In the genomic region with DNA sequence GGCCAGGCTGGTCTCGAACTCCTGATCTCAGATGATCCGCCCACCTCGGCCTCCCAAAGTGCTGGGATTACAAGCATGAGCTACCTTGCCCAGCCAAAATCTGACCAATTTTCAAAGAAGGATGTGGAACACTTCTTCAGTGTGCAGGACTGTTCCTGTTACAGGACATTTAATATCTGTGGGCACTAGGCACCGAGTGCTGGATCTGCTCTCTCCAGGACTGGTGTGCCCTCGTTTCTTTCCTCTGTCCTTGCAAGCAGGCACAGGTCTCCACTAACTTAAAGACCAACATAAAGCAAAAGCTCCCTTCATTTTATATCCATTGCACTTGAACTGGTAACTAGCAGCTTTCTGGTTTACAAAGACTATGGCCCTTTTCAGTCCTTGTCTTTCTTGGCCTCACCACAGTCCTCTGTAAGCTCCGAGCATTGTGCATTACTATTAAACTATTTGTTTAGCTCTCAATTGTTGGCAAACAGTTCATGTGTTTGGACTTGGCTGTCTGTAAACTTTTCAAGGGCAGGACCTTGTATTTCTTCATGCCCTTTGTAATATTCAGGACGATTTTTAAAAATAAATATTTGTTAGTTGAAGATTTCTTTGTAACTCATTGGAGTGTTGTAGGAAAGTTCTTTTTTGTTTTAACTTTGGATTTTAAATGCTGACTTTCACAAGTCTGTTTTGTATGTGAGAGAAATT, we compare ENCODE assay signal across 2 cellular contexts.
TF ChIP-seq lines count a peak whose summit lies in the region.

No MANE protein-coding gene starts in this region.

TF ChIP-seq in GM12878, 131 proteins besides CTCF, POLR2A, EP300 and RAD21:
- TF ChIP-seq, protein P1, sequence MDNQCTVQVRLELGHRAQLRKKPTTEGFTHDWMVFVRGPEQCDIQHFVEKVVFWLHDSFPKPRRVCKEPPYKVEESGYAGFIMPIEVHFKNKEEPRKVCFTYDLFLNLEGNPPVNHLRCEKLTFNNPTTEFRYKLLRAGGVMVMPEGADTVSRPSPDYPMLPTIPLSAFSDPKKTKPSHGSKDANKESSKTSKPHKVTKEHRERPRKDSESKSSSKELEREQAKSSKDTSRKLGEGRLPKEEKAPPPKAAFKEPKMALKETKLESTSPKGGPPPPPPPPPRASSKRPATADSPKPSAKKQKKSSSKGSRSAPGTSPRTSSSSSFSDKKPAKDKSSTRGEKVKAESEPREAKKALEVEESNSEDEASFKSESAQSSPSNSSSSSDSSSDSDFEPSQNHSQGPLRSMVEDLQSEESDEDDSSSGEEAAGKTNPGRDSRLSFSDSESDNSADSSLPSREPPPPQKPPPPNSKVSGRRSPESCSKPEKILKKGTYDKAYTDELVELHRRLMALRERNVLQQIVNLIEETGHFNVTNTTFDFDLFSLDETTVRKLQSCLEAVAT (IDR thresholded peaks at IDR 0.05), result 0 out of 2 replicates have a peak, but pooled peaks have one; percentile 24
- no peak for TF ChIP-seq MTA3 (IDR thresholded peaks at IDR 0.05; ENCODE audit: borderline replicate concordance, low read length)

TF ChIP-seq in HepG2, 621 proteins besides CTCF, POLR2A, EP300 and RAD21 (continues in another document):
- TF ChIP-seq, protein P2, sequence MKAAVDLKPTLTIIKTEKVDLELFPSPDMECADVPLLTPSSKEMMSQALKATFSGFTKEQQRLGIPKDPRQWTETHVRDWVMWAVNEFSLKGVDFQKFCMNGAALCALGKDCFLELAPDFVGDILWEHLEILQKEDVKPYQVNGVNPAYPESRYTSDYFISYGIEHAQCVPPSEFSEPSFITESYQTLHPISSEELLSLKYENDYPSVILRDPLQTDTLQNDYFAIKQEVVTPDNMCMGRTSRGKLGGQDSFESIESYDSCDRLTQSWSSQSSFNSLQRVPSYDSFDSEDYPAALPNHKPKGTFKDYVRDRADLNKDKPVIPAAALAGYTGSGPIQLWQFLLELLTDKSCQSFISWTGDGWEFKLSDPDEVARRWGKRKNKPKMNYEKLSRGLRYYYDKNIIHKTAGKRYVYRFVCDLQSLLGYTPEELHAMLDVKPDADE (CRISPR knock-in tag; IDR thresholded peaks at IDR 0.05), result no peak
- peak; percentile 62; the same call in 1 of the 2 replicates for TF ChIP-seq FOXA3 (CRISPR knock-in tag; IDR thresholded peaks at IDR 0.05)
- TF ChIP-seq ZNF605 (CRISPR knock-in tag; IDR thresholded peaks at IDR 0.05), result peak; percentile 43; the same call in 1 of the 2 replicates
- TF ChIP-seq ZBTB20 (CRISPR knock-in tag; IDR thresholded peaks at IDR 0.05; ENCODE audit: borderline replicate concordance, low read depth), result no peak
- no peak for TF ChIP-seq RFX3 (CRISPR knock-in tag; IDR thresholded peaks at IDR 0.05)
- TF ChIP-seq, protein P3, sequence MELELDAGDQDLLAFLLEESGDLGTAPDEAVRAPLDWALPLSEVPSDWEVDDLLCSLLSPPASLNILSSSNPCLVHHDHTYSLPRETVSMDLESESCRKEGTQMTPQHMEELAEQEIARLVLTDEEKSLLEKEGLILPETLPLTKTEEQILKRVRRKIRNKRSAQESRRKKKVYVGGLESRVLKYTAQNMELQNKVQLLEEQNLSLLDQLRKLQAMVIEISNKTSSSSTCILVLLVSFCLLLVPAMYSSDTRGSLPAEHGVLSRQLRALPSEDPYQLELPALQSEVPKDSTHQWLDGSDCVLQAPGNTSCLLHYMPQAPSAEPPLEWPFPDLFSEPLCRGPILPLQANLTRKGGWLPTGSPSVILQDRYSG (CRISPR knock-in tag; IDR thresholded peaks at IDR 0.05), result no peak
- TF ChIP-seq, protein P4, sequence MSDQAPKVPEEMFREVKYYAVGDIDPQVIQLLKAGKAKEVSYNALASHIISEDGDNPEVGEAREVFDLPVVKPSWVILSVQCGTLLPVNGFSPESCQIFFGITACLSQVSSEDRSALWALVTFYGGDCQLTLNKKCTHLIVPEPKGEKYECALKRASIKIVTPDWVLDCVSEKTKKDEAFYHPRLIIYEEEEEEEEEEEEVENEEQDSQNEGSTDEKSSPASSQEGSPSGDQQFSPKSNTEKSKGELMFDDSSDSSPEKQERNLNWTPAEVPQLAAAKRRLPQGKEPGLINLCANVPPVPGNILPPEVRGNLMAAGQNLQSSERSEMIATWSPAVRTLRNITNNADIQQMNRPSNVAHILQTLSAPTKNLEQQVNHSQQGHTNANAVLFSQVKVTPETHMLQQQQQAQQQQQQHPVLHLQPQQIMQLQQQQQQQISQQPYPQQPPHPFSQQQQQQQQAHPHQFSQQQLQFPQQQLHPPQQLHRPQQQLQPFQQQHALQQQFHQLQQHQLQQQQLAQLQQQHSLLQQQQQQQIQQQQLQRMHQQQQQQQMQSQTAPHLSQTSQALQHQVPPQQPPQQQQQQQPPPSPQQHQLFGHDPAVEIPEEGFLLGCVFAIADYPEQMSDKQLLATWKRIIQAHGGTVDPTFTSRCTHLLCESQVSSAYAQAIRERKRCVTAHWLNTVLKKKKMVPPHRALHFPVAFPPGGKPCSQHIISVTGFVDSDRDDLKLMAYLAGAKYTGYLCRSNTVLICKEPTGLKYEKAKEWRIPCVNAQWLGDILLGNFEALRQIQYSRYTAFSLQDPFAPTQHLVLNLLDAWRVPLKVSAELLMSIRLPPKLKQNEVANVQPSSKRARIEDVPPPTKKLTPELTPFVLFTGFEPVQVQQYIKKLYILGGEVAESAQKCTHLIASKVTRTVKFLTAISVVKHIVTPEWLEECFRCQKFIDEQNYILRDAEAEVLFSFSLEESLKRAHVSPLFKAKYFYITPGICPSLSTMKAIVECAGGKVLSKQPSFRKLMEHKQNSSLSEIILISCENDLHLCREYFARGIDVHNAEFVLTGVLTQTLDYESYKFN (CRISPR knock-in tag; conservative IDR thresholded peaks at IDR 0.05), result peak; percentile 67
- peak; percentile 24 for TF ChIP-seq ASH2L (IDR thresholded peaks at IDR 0.05; ENCODE audit: insufficient read length, low read depth, low read length)
- TF ChIP-seq MIER3 (CRISPR knock-in tag; IDR thresholded peaks at IDR 0.05; ENCODE audit: borderline replicate concordance), result 0 out of 2 replicates have a peak, but pooled peaks have one; percentile 19
- peak; percentile 29; the same call in 1 of the 2 replicates for TF ChIP-seq BCL6 (CRISPR knock-in tag; IDR thresholded peaks at IDR 0.05)
- peak; percentile 47 for TF ChIP-seq HDAC1 (CRISPR knock-in tag; IDR thresholded peaks at IDR 0.05)
- no peak for TF ChIP-seq ZNF24 (IDR thresholded peaks at IDR 0.05)
- peak; percentile 58; the same call in 1 of the 2 replicates for TF ChIP-seq ZMYM2 (CRISPR knock-in tag; IDR thresholded peaks at IDR 0.05)
- TF ChIP-seq ZNF564 (CRISPR knock-in tag; IDR thresholded peaks at IDR 0.05), result 0 out of 2 replicates have a peak, but pooled peaks have one; percentile 46
- TF ChIP-seq SOX6 (IDR thresholded peaks at IDR 0.05), result no peak
- peak; percentile 85 for TF ChIP-seq SOX6 (CRISPR knock-in tag; IDR thresholded peaks at IDR 0.05)
- TF ChIP-seq, protein P5, sequence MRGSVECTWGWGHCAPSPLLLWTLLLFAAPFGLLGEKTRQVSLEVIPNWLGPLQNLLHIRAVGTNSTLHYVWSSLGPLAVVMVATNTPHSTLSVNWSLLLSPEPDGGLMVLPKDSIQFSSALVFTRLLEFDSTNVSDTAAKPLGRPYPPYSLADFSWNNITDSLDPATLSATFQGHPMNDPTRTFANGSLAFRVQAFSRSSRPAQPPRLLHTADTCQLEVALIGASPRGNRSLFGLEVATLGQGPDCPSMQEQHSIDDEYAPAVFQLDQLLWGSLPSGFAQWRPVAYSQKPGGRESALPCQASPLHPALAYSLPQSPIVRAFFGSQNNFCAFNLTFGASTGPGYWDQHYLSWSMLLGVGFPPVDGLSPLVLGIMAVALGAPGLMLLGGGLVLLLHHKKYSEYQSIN (CRISPR knock-in tag; IDR thresholded peaks at IDR 0.05; ENCODE audit: borderline replicate concordance), result no peak
- TF ChIP-seq MED1 (CRISPR knock-in tag; IDR thresholded peaks at IDR 0.05), result 0 out of 2 replicates have a peak, but pooled peaks have one; percentile 13
- TF ChIP-seq NCOA2 (CRISPR knock-in tag; IDR thresholded peaks at IDR 0.05), result 0 out of 2 replicates have a peak, but pooled peaks have one; percentile 53
- peak; percentile 64; the same call in 1 of the 2 replicates for TF ChIP-seq SOX5 (CRISPR knock-in tag; IDR thresholded peaks at IDR 0.05; ENCODE audit: borderline replicate concordance)
- no peak for TF ChIP-seq FOXP1 (IDR thresholded peaks at IDR 0.05)
- peak; percentile 80 for TF ChIP-seq FOXP1 (CRISPR knock-in tag; IDR thresholded peaks at IDR 0.05)
- no peak for TF ChIP-seq NR2C2 (CRISPR knock-in tag; IDR thresholded peaks at IDR 0.05; ENCODE audit: borderline replicate concordance)
- peak; percentile 60; the same call in 1 of the 2 replicates for TF ChIP-seq FOXJ3 (CRISPR knock-in tag; IDR thresholded peaks at IDR 0.05; ENCODE audit: borderline replicate concordance)
- TF ChIP-seq MBD4 (IDR thresholded peaks at IDR 0.05; ENCODE audit: borderline replicate concordance, low read length), result 0 out of 2 replicates have a peak, but pooled peaks have one; percentile 51
- no peak for TF ChIP-seq SOX13 (IDR thresholded peaks at IDR 0.05)
- TF ChIP-seq SOX13 (CRISPR knock-in tag; conservative IDR thresholded peaks at IDR 0.05 in 1 of 2, IDR thresholded peaks at IDR 0.05 in 1 of 2), result peak in 1 of 2 experiments; percentile 79; a peak in 2 of 4 replicates
- TF ChIP-seq, protein P6, sequence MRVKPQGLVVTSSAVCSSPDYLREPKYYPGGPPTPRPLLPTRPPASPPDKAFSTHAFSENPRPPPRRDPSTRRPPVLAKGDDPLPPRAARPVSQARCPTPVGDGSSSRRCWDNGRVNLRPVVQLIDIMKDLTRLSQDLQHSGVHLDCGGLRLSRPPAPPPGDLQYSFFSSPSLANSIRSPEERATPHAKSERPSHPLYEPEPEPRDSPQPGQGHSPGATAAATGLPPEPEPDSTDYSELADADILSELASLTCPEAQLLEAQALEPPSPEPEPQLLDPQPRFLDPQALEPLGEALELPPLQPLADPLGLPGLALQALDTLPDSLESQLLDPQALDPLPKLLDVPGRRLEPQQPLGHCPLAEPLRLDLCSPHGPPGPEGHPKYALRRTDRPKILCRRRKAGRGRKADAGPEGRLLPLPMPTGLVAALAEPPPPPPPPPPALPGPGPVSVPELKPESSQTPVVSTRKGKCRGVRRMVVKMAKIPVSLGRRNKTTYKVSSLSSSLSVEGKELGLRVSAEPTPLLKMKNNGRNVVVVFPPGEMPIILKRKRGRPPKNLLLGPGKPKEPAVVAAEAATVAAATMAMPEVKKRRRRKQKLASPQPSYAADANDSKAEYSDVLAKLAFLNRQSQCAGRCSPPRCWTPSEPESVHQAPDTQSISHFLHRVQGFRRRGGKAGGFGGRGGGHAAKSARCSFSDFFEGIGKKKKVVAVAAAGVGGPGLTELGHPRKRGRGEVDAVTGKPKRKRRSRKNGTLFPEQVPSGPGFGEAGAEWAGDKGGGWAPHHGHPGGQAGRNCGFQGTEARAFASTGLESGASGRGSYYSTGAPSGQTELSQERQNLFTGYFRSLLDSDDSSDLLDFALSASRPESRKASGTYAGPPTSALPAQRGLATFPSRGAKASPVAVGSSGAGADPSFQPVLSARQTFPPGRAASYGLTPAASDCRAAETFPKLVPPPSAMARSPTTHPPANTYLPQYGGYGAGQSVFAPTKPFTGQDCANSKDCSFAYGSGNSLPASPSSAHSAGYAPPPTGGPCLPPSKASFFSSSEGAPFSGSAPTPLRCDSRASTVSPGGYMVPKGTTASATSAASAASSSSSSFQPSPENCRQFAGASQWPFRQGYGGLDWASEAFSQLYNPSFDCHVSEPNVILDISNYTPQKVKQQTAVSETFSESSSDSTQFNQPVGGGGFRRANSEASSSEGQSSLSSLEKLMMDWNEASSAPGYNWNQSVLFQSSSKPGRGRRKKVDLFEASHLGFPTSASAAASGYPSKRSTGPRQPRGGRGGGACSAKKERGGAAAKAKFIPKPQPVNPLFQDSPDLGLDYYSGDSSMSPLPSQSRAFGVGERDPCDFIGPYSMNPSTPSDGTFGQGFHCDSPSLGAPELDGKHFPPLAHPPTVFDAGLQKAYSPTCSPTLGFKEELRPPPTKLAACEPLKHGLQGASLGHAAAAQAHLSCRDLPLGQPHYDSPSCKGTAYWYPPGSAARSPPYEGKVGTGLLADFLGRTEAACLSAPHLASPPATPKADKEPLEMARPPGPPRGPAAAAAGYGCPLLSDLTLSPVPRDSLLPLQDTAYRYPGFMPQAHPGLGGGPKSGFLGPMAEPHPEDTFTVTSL (CRISPR knock-in tag; IDR thresholded peaks at IDR 0.05; ENCODE audit: borderline replicate concordance), result peak; percentile 64; the same call in 1 of the 2 replicates
- TF ChIP-seq ZNF430 (CRISPR knock-in tag; IDR thresholded peaks at IDR 0.05), result no peak
- TF ChIP-seq, protein P7, sequence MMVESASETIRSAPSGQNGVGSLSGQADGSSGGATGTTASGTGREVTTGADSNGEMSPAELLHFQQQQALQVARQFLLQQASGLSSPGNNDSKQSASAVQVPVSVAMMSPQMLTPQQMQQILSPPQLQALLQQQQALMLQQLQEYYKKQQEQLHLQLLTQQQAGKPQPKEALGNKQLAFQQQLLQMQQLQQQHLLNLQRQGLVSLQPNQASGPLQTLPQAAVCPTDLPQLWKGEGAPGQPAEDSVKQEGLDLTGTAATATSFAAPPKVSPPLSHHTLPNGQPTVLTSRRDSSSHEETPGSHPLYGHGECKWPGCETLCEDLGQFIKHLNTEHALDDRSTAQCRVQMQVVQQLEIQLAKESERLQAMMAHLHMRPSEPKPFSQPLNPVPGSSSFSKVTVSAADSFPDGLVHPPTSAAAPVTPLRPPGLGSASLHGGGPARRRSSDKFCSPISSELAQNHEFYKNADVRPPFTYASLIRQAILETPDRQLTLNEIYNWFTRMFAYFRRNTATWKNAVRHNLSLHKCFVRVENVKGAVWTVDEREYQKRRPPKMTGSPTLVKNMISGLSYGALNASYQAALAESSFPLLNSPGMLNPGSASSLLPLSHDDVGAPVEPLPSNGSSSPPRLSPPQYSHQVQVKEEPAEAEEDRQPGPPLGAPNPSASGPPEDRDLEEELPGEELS (CRISPR knock-in tag; IDR thresholded peaks at IDR 0.05), result peak; percentile 81
- peak; percentile 55 for TF ChIP-seq ISL2 (CRISPR knock-in tag; IDR thresholded peaks at IDR 0.05)
- no peak for TF ChIP-seq PCBP1 (IDR thresholded peaks at IDR 0.05; ENCODE audit: borderline replicate concordance, low read depth, low read length)
- TF ChIP-seq SALL1 (CRISPR knock-in tag; IDR thresholded peaks at IDR 0.05), result 0 out of 2 replicates have a peak, but pooled peaks have one; percentile 39
- TF ChIP-seq NR2F6 (IDR thresholded peaks at IDR 0.05), result peak; percentile 60
- TF ChIP-seq NR2F6 (CRISPR knock-in tag; IDR thresholded peaks at IDR 0.05), result peak; percentile 26; the same call in 1 of the 2 replicates
- TF ChIP-seq CEBPB (IDR thresholded peaks at IDR 0.05; ENCODE audit: borderline replicate concordance, low read depth, low read length), result peak; percentile 48; the same call in 1 of the 2 replicates
- peak; percentile 35 for TF ChIP-seq TBL1XR1 (IDR thresholded peaks at IDR 0.05; ENCODE audit: borderline replicate concordance, low read length, partially characterized antibody)
- TF ChIP-seq, protein P8, sequence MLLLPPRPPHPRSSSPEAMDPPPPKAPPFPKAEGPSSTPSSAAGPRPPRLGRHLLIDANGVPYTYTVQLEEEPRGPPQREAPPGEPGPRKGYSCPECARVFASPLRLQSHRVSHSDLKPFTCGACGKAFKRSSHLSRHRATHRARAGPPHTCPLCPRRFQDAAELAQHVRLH (CRISPR knock-in tag; IDR thresholded peaks at IDR 0.05; ENCODE audit: borderline replicate concordance, low read depth), result no peak
